In the genomic region with DNA sequence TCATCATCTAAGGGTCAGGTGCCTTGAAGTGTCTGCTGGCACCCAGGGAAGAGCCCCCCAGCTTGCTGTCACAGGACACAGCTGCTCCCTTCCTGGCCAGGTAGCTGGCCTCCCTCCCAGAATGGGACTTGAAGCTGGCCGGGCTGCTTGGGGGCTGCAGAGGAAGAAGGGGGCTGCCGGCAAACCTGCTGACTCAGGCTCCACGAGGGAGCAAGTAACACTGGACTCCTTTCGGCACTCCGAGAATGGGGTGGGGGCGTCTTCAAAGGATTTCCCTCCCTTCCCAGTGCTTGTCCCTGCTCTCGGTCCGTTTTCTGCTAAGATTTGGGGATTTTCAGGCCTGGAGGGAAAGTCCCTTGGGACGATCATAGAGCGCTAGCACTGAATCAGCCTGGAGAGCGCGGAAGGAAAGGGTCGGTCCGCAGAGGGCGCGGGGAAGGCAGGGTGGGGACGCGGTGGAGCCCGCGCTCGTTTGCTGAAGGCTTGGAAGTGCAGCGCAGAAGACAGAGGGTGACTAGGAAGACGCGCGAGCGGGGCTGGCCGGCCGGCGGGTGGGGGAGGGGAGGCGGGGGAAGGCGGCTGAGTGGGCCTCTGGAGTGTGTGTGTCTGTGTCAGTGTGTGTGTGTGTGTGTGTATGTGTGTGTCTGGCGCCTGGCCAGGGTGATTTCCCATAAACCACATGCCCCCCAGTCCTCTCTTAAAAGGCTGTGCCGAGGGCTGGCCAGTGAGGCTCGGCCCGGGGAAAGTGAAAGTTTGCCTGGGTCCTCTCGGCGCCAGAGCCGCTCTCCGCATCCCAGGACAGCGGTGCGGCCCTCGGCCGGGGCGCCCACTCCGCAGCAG, we compare ENCODE assay signal across 1 cellular context.
TF ChIP-seq lines count a peak whose summit lies in the region.

A gene with protein sequence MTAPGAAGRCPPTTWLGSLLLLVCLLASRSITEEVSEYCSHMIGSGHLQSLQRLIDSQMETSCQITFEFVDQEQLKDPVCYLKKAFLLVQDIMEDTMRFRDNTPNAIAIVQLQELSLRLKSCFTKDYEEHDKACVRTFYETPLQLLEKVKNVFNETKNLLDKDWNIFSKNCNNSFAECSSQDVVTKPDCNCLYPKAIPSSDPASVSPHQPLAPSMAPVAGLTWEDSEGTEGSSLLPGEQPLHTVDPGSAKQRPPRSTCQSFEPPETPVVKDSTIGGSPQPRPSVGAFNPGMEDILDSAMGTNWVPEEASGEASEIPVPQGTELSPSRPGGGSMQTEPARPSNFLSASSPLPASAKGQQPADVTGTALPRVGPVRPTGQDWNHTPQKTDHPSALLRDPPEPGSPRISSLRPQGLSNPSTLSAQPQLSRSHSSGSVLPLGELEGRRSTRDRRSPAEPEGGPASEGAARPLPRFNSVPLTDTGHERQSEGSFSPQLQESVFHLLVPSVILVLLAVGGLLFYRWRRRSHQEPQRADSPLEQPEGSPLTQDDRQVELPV (plus strand): TSS at position 727 of the 840 bp plus-strand sequence. CDS start 175 bp downstream, outside the sequence.

TF ChIP-seq in HepG2, 621 proteins besides CTCF, POLR2A, EP300 and RAD21 (continued from another document and continues in another):
- TF ChIP-seq, protein P1, sequence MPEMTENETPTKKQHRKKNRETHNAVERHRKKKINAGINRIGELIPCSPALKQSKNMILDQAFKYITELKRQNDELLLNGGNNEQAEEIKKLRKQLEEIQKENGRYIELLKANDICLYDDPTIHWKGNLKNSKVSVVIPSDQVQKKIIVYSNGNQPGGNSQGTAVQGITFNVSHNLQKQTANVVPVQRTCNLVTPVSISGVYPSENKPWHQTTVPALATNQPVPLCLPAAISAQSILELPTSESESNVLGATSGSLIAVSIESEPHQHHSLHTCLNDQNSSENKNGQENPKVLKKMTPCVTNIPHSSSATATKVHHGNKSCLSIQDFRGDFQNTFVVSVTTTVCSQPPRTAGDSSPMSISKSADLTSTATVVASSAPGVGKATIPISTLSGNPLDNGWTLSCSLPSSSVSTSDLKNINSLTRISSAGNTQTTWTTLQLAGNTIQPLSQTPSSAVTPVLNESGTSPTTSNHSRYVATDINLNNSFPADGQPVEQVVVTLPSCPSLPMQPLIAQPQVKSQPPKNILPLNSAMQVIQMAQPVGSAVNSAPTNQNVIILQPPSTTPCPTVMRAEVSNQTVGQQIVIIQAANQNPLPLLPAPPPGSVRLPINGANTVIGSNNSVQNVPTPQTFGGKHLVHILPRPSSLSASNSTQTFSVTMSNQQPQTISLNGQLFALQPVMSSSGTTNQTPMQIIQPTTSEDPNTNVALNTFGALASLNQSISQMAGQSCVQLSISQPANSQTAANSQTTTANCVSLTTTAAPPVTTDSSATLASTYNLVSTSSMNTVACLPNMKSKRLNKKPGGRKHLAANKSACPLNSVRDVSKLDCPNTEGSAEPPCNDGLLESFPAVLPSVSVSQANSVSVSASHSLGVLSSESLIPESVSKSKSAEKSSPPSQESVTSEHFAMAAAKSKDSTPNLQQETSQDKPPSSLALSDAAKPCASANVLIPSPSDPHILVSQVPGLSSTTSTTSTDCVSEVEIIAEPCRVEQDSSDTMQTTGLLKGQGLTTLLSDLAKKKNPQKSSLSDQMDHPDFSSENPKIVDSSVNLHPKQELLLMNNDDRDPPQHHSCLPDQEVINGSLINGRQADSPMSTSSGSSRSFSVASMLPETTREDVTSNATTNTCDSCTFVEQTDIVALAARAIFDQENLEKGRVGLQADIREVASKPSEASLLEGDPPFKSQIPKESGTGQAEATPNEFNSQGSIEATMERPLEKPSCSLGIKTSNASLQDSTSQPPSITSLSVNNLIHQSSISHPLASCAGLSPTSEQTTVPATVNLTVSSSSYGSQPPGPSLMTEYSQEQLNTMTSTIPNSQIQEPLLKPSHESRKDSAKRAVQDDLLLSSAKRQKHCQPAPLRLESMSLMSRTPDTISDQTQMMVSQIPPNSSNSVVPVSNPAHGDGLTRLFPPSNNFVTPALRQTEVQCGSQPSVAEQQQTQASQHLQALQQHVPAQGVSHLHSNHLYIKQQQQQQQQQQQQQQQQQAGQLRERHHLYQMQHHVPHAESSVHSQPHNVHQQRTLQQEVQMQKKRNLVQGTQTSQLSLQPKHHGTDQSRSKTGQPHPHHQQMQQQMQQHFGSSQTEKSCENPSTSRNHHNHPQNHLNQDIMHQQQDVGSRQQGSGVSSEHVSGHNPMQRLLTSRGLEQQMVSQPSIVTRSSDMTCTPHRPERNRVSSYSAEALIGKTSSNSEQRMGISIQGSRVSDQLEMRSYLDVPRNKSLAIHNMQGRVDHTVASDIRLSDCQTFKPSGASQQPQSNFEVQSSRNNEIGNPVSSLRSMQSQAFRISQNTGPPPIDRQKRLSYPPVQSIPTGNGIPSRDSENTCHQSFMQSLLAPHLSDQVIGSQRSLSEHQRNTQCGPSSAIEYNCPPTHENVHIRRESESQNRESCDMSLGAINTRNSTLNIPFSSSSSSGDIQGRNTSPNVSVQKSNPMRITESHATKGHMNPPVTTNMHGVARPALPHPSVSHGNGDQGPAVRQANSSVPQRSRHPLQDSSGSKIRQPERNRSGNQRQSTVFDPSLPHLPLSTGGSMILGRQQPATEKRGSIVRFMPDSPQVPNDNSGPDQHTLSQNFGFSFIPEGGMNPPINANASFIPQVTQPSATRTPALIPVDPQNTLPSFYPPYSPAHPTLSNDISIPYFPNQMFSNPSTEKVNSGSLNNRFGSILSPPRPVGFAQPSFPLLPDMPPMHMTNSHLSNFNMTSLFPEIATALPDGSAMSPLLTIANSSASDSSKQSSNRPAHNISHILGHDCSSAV (CRISPR knock-in tag; IDR thresholded peaks at IDR 0.05; ENCODE audit: borderline replicate concordance): no peak
- TF ChIP-seq CBX5 (CRISPR knock-in tag; IDR thresholded peaks at IDR 0.05; ENCODE audit: borderline replicate concordance) (peak; percentile 54; the same call in 1 of the 2 replicates), SSRP1 (CRISPR knock-in tag; IDR thresholded peaks at IDR 0.05) (no peak), SRSF9 (IDR thresholded peaks at IDR 0.05; ENCODE audit: borderline replicate concordance, insufficient read depth, low read depth, low read length, poor library complexity, severe bottlenecking) (no peak), ZNF383 (CRISPR knock-in tag; IDR thresholded peaks at IDR 0.05; ENCODE audit: borderline replicate concordance) (no peak), ZNF672 (CRISPR knock-in tag; IDR thresholded peaks at IDR 0.05) (no peak), ZNF704 (CRISPR knock-in tag; IDR thresholded peaks at IDR 0.05; ENCODE audit: borderline replicate concordance) (0 out of 2 replicates have a peak, but pooled peaks have one; percentile 49), FOXA3 (CRISPR knock-in tag; IDR thresholded peaks at IDR 0.05) (no peak), HDAC6 (IDR thresholded peaks at IDR 0.05; ENCODE audit: low read depth, low read length) (no peak), NAIF1 (CRISPR knock-in tag; IDR thresholded peaks at IDR 0.05; ENCODE audit: borderline replicate concordance) (no peak), ESRRA (CRISPR knock-in tag; IDR thresholded peaks at IDR 0.05; ENCODE audit: low read depth) (no peak), POLR2G (IDR thresholded peaks at IDR 0.05; ENCODE audit: low read depth, low read length) (peak; percentile 67), FOXM1 (CRISPR knock-in tag; IDR thresholded peaks at IDR 0.05) (no peak), HOXA9 (CRISPR knock-in tag; IDR thresholded peaks at IDR 0.05; ENCODE audit: borderline replicate concordance) (no peak), ZNF607 (CRISPR knock-in tag; IDR thresholded peaks at IDR 0.05; ENCODE audit: borderline replicate concordance) (0 out of 2 replicates have a peak, but pooled peaks have one; percentile 41), DNMT3B (CRISPR knock-in tag; conservative IDR thresholded peaks at IDR 0.05) (0 out of 2 replicates have a peak, but pooled peaks have one; percentile 61), ZNF691 (CRISPR knock-in tag; IDR thresholded peaks at IDR 0.05; ENCODE audit: borderline replicate concordance, low read depth) (peak; percentile 67; the same call in 1 of the 2 replicates)
- TF ChIP-seq, protein P2, sequence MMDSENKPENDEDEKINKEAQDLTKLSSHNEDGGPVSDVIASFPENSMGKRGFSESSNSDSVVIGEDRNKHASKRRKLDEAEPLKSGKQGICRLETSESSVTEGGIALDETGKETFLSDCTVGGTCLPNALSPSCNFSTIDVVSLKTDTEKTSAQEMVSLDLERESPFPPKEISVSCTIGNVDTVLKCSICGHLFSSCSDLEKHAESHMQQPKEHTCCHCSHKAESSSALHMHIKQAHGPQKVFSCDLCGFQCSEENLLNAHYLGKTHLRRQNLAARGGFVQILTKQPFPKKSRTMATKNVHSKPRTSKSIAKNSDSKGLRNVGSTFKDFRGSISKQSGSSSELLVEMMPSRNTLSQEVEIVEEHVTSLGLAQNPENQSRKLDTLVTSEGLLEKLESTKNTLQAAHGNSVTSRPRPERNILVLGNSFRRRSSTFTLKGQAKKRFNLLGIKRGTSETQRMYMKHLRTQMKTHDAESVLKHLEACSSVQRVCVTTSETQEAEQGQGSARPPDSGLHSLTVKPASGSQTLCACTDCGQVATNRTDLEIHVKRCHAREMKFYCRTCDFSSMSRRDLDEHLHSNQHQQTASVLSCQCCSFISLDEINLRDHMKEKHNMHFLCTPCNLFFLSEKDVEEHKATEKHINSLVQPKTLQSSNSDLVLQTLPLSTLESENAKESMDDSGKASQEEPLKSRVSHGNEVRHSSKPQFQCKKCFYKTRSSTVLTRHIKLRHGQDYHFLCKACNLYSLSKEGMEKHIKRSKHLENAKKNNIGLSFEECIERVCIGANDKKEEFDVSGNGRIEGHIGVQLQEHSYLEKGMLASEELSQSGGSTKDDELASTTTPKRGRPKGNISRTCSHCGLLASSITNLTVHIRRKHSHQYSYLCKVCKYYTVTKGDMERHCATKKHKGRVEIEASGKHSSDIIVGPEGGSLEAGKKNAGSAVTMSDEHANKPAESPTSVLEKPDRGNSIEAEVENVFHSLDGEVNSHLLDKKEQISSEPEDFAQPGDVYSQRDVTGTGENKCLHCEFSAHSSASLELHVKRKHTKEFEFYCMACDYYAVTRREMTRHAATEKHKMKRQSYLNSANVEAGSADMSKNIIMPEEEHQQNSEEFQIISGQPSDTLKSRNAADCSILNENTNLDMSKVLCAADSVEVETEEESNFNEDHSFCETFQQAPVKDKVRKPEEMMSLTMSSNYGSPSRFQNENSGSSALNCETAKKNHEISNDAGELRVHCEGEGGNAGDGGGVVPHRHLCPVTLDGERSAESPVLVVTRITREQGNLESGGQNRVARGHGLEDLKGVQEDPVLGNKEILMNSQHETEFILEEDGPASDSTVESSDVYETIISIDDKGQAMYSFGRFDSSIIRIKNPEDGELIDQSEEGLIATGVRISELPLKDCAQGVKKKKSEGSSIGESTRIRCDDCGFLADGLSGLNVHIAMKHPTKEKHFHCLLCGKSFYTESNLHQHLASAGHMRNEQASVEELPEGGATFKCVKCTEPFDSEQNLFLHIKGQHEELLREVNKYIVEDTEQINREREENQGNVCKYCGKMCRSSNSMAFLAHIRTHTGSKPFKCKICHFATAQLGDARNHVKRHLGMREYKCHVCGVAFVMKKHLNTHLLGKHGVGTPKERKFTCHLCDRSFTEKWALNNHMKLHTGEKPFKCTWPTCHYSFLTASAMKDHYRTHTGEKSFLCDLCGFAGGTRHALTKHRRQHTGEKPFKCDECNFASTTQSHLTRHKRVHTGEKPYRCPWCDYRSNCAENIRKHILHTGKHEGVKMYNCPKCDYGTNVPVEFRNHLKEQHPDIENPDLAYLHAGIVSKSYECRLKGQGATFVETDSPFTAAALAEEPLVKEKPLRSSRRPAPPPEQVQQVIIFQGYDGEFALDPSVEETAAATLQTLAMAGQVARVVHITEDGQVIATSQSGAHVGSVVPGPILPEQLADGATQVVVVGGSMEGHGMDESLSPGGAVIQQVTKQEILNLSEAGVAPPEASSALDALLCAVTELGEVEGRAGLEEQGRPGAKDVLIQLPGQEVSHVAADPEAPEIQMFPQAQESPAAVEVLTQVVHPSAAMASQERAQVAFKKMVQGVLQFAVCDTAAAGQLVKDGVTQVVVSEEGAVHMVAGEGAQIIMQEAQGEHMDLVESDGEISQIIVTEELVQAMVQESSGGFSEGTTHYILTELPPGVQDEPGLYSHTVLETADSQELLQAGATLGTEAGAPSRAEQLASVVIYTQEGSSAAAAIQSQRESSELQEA (CRISPR knock-in tag; IDR thresholded peaks at IDR 0.05; ENCODE audit: not compliant biosample characterization): no peak
- TF ChIP-seq, protein P3, sequence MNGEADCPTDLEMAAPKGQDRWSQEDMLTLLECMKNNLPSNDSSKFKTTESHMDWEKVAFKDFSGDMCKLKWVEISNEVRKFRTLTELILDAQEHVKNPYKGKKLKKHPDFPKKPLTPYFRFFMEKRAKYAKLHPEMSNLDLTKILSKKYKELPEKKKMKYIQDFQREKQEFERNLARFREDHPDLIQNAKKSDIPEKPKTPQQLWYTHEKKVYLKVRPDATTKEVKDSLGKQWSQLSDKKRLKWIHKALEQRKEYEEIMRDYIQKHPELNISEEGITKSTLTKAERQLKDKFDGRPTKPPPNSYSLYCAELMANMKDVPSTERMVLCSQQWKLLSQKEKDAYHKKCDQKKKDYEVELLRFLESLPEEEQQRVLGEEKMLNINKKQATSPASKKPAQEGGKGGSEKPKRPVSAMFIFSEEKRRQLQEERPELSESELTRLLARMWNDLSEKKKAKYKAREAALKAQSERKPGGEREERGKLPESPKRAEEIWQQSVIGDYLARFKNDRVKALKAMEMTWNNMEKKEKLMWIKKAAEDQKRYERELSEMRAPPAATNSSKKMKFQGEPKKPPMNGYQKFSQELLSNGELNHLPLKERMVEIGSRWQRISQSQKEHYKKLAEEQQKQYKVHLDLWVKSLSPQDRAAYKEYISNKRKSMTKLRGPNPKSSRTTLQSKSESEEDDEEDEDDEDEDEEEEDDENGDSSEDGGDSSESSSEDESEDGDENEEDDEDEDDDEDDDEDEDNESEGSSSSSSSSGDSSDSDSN (CRISPR knock-in tag; IDR thresholded peaks at IDR 0.05): peak; percentile 62; the same call in 1 of the 2 replicates
- TF ChIP-seq, protein P4, sequence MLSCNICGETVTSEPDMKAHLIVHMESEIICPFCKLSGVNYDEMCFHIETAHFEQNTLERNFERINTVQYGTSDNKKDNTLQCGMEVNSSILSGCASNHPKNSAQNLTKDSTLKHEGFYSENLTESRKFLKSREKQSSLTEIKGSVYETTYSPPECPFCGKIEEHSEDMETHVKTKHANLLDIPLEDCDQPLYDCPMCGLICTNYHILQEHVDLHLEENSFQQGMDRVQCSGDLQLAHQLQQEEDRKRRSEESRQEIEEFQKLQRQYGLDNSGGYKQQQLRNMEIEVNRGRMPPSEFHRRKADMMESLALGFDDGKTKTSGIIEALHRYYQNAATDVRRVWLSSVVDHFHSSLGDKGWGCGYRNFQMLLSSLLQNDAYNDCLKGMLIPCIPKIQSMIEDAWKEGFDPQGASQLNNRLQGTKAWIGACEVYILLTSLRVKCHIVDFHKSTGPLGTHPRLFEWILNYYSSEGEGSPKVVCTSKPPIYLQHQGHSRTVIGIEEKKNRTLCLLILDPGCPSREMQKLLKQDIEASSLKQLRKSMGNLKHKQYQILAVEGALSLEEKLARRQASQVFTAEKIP (CRISPR knock-in tag; IDR thresholded peaks at IDR 0.05; ENCODE audit: borderline replicate concordance): no peak
